ENCODE assay signal across 8 cellular contexts in the genomic region with DNA sequence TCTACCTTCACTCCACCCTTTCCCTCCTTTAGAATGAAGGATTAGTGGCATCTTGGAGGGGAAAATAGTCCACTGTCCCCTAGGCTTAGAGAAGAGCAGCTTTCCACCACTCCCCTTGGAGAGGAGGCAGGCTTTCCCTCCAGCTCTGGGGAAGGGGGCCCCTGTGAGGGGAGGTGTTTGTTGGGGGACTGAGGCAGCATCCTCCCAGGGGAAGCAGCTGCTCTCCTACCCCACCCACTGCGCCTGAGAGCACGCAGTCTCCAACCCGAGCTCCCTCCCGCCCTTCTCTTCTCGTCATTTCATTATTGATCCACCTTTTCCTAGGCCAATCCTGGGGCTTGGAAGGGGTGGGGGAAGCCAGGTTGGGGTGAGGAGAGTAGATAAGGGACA. TPM values are rescaled to one million over a fixed set of nuclear protein-coding genes. Genes with fewer than 3 reads are reported as not detected.
A peak's percentile ranks its signal among the peaks of the same experiment; 100 is the strongest.
DNase-seq lines count a peak whose midpoint lies in the region; ATAC-seq and TF ChIP-seq lines count a peak whose summit lies in the region.

No MANE protein-coding gene starts in this region.

- DNase-seq in ELR (ENCODE audit: low read depth) = peak; percentile 57
- DNase-seq in NCI-H1105 (lab: John Stamatoyannopoulos, UW) = peak; percentile 83
- DNase-seq in activated T-cell treated with anti-CD3 and anti-CD28 coated beads, Interleukin-2, amount 50 U/mL, for 4 hours = no peak
- DNase-seq in fibroblast of the aortic adventitia (ENCODE audit: low read depth) = no peak
- peak; percentile 35 to 55 (median 52) for DNase-seq in ovary

- H3K4me1 Mint-ChIP-seq in activated T-cell treated with anti-CD3 and anti-CD28 coated beads, Interleukin-2, amount 50 U/mL, for 4 hours (ENCODE audit: low read depth) = peaks cover 49% of the 10 kb centered on the region

- 0% methylated on average over 5 of the region's 5 CpGs for WGBS in ovary, 3 donors

- H3K27ac ChIP-seq in ovary = peak overlapping the region; percentile 84 to 89

- no peak for ATAC-seq in activated T-cell treated with anti-CD3 and anti-CD28 coated beads, Interleukin-2, amount 50 U/mL, for 4 hours
- no peak for ATAC-seq in HG02759 (IDR thresholded peaks at IDR 0.05; ENCODE audit: unreplicated experiment)
- ATAC-seq in HG02870 (IDR thresholded peaks at IDR 0.05; ENCODE audit: unreplicated experiment) = no peak
- ATAC-seq in HG03354 (IDR thresholded peaks at IDR 0.05; ENCODE audit: poor library complexity, severe bottlenecking, unreplicated experiment) = no peak

- TF ChIP-seq EP300 in ovary (IDR thresholded peaks at IDR 0.05) = no peak

- H3K36me3 ChIP-seq in ovary = no peaks in the 10 kb centered on the region

- H3K4me3 ChIP-seq in fibroblast of the aortic adventitia (ENCODE audit: low read depth, low read length) (peak overlapping the region; percentile 82), ovary (peak overlapping the region; percentile 70)

- TF ChIP-seq CTCF in fibroblast of the aortic adventitia (IDR thresholded peaks at IDR 0.05; ENCODE audit: insufficient read depth, low read length) (no peak), ovary (IDR thresholded peaks at IDR 0.05) (no peak)

- peaks cover 3% of the 10 kb centered on the region for H3K4me1 ChIP-seq in ovary (ENCODE audit: insufficient read depth)

- H3K27me3 ChIP-seq in ovary = no peaks in the 10 kb centered on the region

- no peaks in the 10 kb centered on the region for H3K27me3 Mint-ChIP-seq in activated T-cell treated with anti-CD3 and anti-CD28 coated beads, Interleukin-2, amount 50 U/mL, for 4 hours (ENCODE audit: low read depth)

- H3K9me3 ChIP-seq in ovary = no peaks in the 10 kb centered on the region

- no peak for TF ChIP-seq POLR2A in ovary (IDR thresholded peaks at IDR 0.05)

- no peaks in the 10 kb centered on the region for H3K9me3 Mint-ChIP-seq in activated T-cell treated with anti-CD3 and anti-CD28 coated beads, Interleukin-2, amount 50 U/mL, for 4 hours

- intact Hi-C loops in ovary (cut with DNase I) = loop anchor here in 2 of 4 donors (5.0 kb wide), 1 partner anchor 35 kb away; the partner anchor contains the start of gene ATP5MG (in 2 of the 2)

- H3K4me3 Mint-ChIP-seq in activated T-cell treated with anti-CD3 and anti-CD28 coated beads, Interleukin-2, amount 50 U/mL, for 4 hours = peak overlapping the region; percentile 96

- peaks cover 5% of the 10 kb centered on the region for H3K36me3 Mint-ChIP-seq in activated T-cell treated with anti-CD3 and anti-CD28 coated beads, Interleukin-2, amount 50 U/mL, for 4 hours (ENCODE audit: insufficient read depth)

RNA-seq across cellular contexts. Expression of gene KMT2A, which starts 1.4 kb away (rescaled TPM):
- total RNA-seq in activated T-cell treated with anti-CD3 and anti-CD28 coated beads, Interleukin-2, amount 50 U/mL, for 4 hours = 10 to 100 TPM; 42.5 to 54.8 (median 44.1) TPM
- total RNA-seq in fibroblast of the aortic adventitia (ENCODE audit: low replicate concordance) (38.9 and 49.8 TPM in 2 replicates), ovary (100 to 1,000 TPM in 2 of 7 donors, 10 to 100 TPM in 5; 72.0 to 107 (median 82.0) TPM)
- 10 to 100 TPM; 25.8 to 45.2 TPM for polyA plus RNA-seq in ovary

RNA-seq across cellular contexts. Expression of gene ATP5MG, which starts 36.3 kb away (rescaled TPM):
- total RNA-seq in activated T-cell treated with anti-CD3 and anti-CD28 coated beads, Interleukin-2, amount 50 U/mL, for 4 hours = 100 to 1,000 TPM; 236 to 266 (median 251) TPM
- total RNA-seq in fibroblast of the aortic adventitia (ENCODE audit: low replicate concordance) (55.2 and 72.8 TPM in 2 replicates), ovary (100 to 1,000 TPM in 5 of 7 donors, 10 to 100 TPM in 2; 70.5 to 201 (median 155) TPM)
- polyA plus RNA-seq in ovary = 100 to 1,000 TPM; 162 to 450 TPM

Comparison
In these comparisons a context has a peak if more than half of its experiments do, and no peak if none do; other contexts are left out.
1. DNase-seq: peak in ELR (single experiment), NCI-H1105 (single experiment) and ovary (5 of 5); none in activated T-cell treated with anti-CD3 and anti-CD28 coated beads, Interleukin-2, amount 50 U/mL, for 4 hours (single experiment) and fibroblast of the aortic adventitia (single experiment).